Comparison of ENCODE assay signal across 1 cellular context in the genomic region with DNA sequence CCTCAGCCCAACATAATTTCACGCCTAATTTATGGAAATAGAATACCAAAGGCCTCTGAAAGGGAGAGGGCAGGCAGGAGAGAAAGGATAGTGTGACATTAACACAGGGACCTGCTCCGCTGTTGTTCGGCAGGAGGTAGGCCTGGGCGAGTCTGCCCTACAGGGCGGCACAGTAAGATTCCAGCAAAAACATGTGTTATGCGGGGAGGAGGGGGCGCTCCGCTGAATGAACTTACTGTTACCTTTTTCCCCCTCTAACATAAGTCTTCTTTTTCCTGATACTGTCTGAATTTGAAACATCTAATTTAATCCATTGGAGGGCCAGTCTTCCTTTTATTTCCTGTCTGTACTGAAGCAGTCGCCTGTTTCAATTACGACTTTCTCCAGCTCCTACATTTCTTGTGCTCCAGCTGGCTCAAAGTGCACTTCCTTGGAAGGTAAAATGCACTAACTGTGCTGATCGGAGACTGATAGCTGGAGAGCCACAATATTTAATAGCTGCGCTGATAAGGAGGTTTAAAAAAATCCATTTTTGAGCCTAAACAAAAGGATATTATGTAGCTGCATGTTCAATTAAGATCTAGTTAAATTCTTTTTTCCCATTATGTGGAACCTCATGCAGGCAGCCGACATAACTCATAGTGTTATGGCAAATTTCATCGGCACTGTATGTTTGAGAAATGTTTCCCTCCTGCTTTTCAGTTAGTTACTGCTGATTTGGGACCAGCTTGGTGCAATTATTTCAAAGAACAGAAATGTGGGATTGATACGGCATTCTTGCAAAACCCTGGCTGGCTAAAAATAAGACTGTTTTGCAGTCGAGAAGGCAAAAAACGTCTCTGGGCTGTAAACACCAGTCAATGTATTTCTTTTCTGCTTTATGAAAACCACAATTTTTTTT.
A peak's percentile ranks its signal among the peaks of the same experiment; 100 is the strongest.
TF ChIP-seq lines count a peak whose summit lies in the region.

No MANE protein-coding gene starts in this region.

TF ChIP-seq in SK-N-SH treated with all-trans-retinoic acid at 6 μM for 48 hours, 23 proteins besides CTCF, POLR2A, EP300 and RAD21 (continued from another document):
- TF ChIP-seq, protein P1, sequence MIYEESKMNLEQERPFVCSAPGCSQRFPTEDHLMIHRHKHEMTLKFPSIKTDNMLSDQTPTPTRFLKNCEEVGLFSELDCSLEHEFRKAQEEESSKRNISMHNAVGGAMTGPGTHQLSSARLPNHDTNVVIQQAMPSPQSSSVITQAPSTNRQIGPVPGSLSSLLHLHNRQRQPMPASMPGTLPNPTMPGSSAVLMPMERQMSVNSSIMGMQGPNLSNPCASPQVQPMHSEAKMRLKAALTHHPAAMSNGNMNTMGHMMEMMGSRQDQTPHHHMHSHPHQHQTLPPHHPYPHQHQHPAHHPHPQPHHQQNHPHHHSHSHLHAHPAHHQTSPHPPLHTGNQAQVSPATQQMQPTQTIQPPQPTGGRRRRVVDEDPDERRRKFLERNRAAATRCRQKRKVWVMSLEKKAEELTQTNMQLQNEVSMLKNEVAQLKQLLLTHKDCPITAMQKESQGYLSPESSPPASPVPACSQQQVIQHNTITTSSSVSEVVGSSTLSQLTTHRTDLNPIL (CRISPR knock-in tag; IDR thresholded peaks at IDR 0.05; ENCODE audit: low read depth) = peak; percentile 91
- TF ChIP-seq OSR1 (CRISPR knock-in tag; IDR thresholded peaks at IDR 0.05) (no peak), BACH2 (CRISPR knock-in tag; IDR thresholded peaks at IDR 0.05; ENCODE audit: borderline replicate concordance) (no peak), TOX (CRISPR knock-in tag; IDR thresholded peaks at IDR 0.05; ENCODE audit: borderline replicate concordance) (no peak), ZC3H10 (CRISPR knock-in tag; IDR thresholded peaks at IDR 0.05) (no peak), ZFP3 (CRISPR knock-in tag; IDR thresholded peaks at IDR 0.05) (peak; percentile 72; the same call in 1 of the 2 replicates), GLIS3 (CRISPR knock-in tag; IDR thresholded peaks at IDR 0.05) (peak; percentile 87), RARB (CRISPR knock-in tag; IDR thresholded peaks at IDR 0.05) (no peak), ESRRG (CRISPR knock-in tag; IDR thresholded peaks at IDR 0.05) (peak; percentile 96), SNAI2 (CRISPR knock-in tag; IDR thresholded peaks at IDR 0.05) (peak; percentile 89; the same call in 1 of the 2 replicates), ARNTL (CRISPR knock-in tag; IDR thresholded peaks at IDR 0.05; ENCODE audit: borderline replicate concordance, low read depth) (no peak)
- TF ChIP-seq, protein P2, sequence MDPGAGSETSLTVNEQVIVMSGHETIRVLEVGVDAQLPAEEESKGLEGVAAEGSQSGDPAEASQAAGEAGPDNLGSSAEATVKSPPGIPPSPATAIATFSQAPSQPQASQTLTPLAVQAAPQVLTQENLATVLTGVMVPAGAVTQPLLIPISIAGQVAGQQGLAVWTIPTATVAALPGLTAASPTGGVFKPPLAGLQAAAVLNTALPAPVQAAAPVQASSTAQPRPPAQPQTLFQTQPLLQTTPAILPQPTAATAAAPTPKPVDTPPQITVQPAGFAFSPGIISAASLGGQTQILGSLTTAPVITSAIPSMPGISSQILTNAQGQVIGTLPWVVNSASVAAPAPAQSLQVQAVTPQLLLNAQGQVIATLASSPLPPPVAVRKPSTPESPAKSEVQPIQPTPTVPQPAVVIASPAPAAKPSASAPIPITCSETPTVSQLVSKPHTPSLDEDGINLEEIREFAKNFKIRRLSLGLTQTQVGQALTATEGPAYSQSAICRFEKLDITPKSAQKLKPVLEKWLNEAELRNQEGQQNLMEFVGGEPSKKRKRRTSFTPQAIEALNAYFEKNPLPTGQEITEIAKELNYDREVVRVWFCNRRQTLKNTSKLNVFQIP (CRISPR knock-in tag; IDR thresholded peaks at IDR 0.05; ENCODE audit: borderline replicate concordance, low read depth) = 0 out of 2 replicates have a peak, but pooled peaks have one; percentile 54
- TF ChIP-seq, protein P3, sequence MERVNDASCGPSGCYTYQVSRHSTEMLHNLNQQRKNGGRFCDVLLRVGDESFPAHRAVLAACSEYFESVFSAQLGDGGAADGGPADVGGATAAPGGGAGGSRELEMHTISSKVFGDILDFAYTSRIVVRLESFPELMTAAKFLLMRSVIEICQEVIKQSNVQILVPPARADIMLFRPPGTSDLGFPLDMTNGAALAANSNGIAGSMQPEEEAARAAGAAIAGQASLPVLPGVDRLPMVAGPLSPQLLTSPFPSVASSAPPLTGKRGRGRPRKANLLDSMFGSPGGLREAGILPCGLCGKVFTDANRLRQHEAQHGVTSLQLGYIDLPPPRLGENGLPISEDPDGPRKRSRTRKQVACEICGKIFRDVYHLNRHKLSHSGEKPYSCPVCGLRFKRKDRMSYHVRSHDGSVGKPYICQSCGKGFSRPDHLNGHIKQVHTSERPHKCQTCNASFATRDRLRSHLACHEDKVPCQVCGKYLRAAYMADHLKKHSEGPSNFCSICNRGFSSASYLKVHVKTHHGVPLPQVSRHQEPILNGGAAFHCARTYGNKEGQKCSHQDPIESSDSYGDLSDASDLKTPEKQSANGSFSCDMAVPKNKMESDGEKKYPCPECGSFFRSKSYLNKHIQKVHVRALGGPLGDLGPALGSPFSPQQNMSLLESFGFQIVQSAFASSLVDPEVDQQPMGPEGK (CRISPR knock-in tag; IDR thresholded peaks at IDR 0.05; ENCODE audit: borderline replicate concordance) = 0 out of 2 replicates have a peak, but pooled peaks have one; percentile 48
